Comparison of ENCODE assay signal across 8 cellular contexts in genomic region chr6:150006961-150007464, GRCh38. TPM values are rescaled to one million over a fixed set of nuclear protein-coding genes. Genes with fewer than 3 reads are reported as not detected.
DNase-seq lines count a peak whose midpoint lies in the region; ATAC-seq and TF ChIP-seq lines count a peak whose summit lies in the region.

No MANE protein-coding gene starts in this region.

- no peaks in the 10 kb centered on the region for H3K36me3 ChIP-seq in DND-41 (ENCODE audit: insufficient read depth, low read length)
- no peaks in the 10 kb centered on the region for H3K36me3 ChIP-seq in WERI-Rb-1

- no peak overlapping the region for H3K4me2 ChIP-seq in DND-41 (ENCODE audit: insufficient read depth, low read length)

- no peak overlapping the region for H2AFZ ChIP-seq in DND-41 (ENCODE audit: low read depth, low read length)

- H3K27ac ChIP-seq in DND-41 (ENCODE audit: low read length) (no peak overlapping the region), WERI-Rb-1 (no peak overlapping the region)

- H3K4me3 ChIP-seq in DND-41 (ENCODE audit: low read depth in 1 of 2, low read length in 2 of 2) (no peak overlapping the region), WERI-Rb-1 (ENCODE audit: low read depth, low read length) (no peak overlapping the region), fibroblast of the aortic adventitia (ENCODE audit: low read depth, low read length) (no peak overlapping the region)

- peaks cover 6% of the 10 kb centered on the region for H4K20me1 ChIP-seq in DND-41 (ENCODE audit: insufficient read depth, low read length)

- H3K27me3 ChIP-seq in DND-41 (ENCODE audit: insufficient read depth, low read length, poor library complexity) (peaks cover 13% of the 10 kb centered on the region), WERI-Rb-1 (ENCODE audit: insufficient read depth, low read depth, severe bottlenecking) (peaks cover 24% of the 10 kb centered on the region)

- H3K4me1 ChIP-seq in DND-41 (ENCODE audit: insufficient read depth, low read length), result peaks cover 21% of the 10 kb centered on the region

- ATAC-seq in DND-41 (ENCODE audit: insufficient read depth, low read depth), result peak; percentile 33; the same call in 2 of the 3 replicates
- peak; percentile 64 for ATAC-seq in HG02870 (IDR thresholded peaks at IDR 0.05; ENCODE audit: unreplicated experiment)
- ATAC-seq in stimulated activated naive CD8-positive, alpha-beta T cell treated with anti-CD3 and anti-CD28 coated beads, Interleukin-15, Interleukin-2, amounts not matched to agents 100 U/mL and 50 U/mL, for 24 hours, result peak; percentile 58
- ATAC-seq in HG03196 (IDR thresholded peaks at IDR 0.05; ENCODE audit: unreplicated experiment), result no peak
- ATAC-seq in HG03342 (IDR thresholded peaks at IDR 0.05; ENCODE audit: unreplicated experiment), result no peak
- no peak for ATAC-seq in HG02840 (IDR thresholded peaks at IDR 0.05; ENCODE audit: low FRiP score, unreplicated experiment)

- H3K9me3 ChIP-seq in DND-41 (ENCODE audit: insufficient read depth, low read length, severe bottlenecking) (no peaks in the 10 kb centered on the region), WERI-Rb-1 (ENCODE audit: severe bottlenecking) (no peaks in the 10 kb centered on the region)

- no peak overlapping the region for H3K9ac ChIP-seq in DND-41 (ENCODE audit: low read depth, low read length)

- H3K79me2 ChIP-seq in DND-41 (ENCODE audit: insufficient read depth, low read length), result peaks cover 5% of the 10 kb centered on the region

- peak; percentile 68 for TF ChIP-seq CTCF in DND-41 (IDR thresholded peaks at IDR 0.05; ENCODE audit: borderline replicate concordance, extremely low read depth, low read length, poor library complexity, severe bottlenecking)
- peak; percentile 58 for TF ChIP-seq CTCF in WERI-Rb-1 (IDR thresholded peaks at IDR 0.05; ENCODE audit: low read depth, low read length)
- peak; percentile 61 for TF ChIP-seq CTCF in fibroblast of the aortic adventitia (IDR thresholded peaks at IDR 0.05; ENCODE audit: insufficient read depth, low read length)

- DNase-seq in DND-41 (peak; percentile 60), WERI-Rb-1 (no peak), fibroblast of the aortic adventitia (ENCODE audit: low read depth) (peak; percentile 26)
- peak; percentile 60 for DNase-seq in stimulated activated naive CD8-positive, alpha-beta T cell treated with anti-CD3 and anti-CD28 coated beads, Interleukin-15, Interleukin-2, amounts not matched to agents 100 U/mL and 50 U/mL, for 24 hours

RNA-seq across cellular contexts. Expression of gene RAET1L, which starts 18.3 kb away (rescaled TPM):
- total RNA-seq in fibroblast of the aortic adventitia (ENCODE audit: low replicate concordance), result not detected in 2 replicates

RNA-seq across cellular contexts. Expression of gene ULBP1, which starts 43.3 kb away (rescaled TPM):
- total RNA-seq in fibroblast of the aortic adventitia (ENCODE audit: low replicate concordance), result 0.65 and 1.7 TPM in 2 replicates

Comparison
In these comparisons a context has a peak if more than half of its experiments do, and no peak if none do; other contexts are left out.
1. ATAC-seq: peak in DND-41 (single experiment), HG02870 (single experiment) and stimulated activated naive CD8-positive, alpha-beta T cell treated with anti-CD3 and anti-CD28 coated beads, Interleukin-15, Interleukin-2, amounts not matched to agents 100 U/mL and 50 U/mL, for 24 hours (single experiment); none in HG03196 (single experiment), HG03342 (single experiment) and HG02840 (single experiment).
2. Peak in every context shown above with its lines, with median percentiles within 50 percentile points of each other: CTCF ChIP-seq.